Comparison of ENCODE assay signal across 11 cellular contexts in genomic region chr16:16062023-16062932, GRCh38.
A peak's percentile ranks its signal among the peaks of the same experiment; 100 is the strongest.
DNase-seq lines count a peak whose midpoint lies in the region; ATAC-seq and TF ChIP-seq lines count a peak whose summit lies in the region.
"Had no signal": no experiment of that assay in that cellular context is flagged by ENCODE, and none has a peak within 500 bp of the region (broad histone marks: within the 10 kb centered on the region; RNA-seq: fewer than 3 reads in every experiment).

No MANE protein-coding gene starts in this region.

- in situ Hi-C loops in GM13977 (cut with MboI; ENCODE audit: low pct_unique_long_range_greater_than_20kb, low sequenced_read_pairs, unreplicated experiment): no loop called here

- no peak overlapping the region for H3K4me3 Mint-ChIP-seq in T-helper 1 cell treated with Interleukin-12 subunit alpha and Interleukin-12 subunit beta and Interleukin-4 antibody, amounts not matched to agents 30 μg/mL and 1 μg/mL, for 36 hours

- no peak overlapping the region for H3K4me3 ChIP-seq in heart right ventricle

- H3K27ac Mint-ChIP-seq in T-helper 1 cell treated with Interleukin-12 subunit alpha and Interleukin-12 subunit beta and Interleukin-4 antibody, amounts not matched to agents 30 μg/mL and 1 μg/mL, for 36 hours: peak overlapping the region; percentile 78

- peaks cover 42% of the 10 kb centered on the region for H3K36me3 Mint-ChIP-seq in T-helper 1 cell treated with Interleukin-12 subunit alpha and Interleukin-12 subunit beta and Interleukin-4 antibody, amounts not matched to agents 30 μg/mL and 1 μg/mL, for 36 hours (ENCODE audit: low read depth)

- no peaks in the 10 kb centered on the region for H3K27me3 Mint-ChIP-seq in T-helper 1 cell treated with Interleukin-12 subunit alpha and Interleukin-12 subunit beta and Interleukin-4 antibody, amounts not matched to agents 30 μg/mL and 1 μg/mL, for 36 hours (ENCODE audit: low read depth)

- DNase-seq in AG08396 (ENCODE audit: low spot score) (peak; percentile 15), GM13977 (ENCODE audit: low spot score) (no peak), heart right ventricle (no peak), NCI-H2029 treated with DMSO at 0.1 percent for 48 hours (lab: John Stamatoyannopoulos, UW) (no peak)
- DNase-seq: EL, HCEC 1CT, NCI-H187 had no signal

- peaks cover 0 to 70% (median 0%) of the 10 kb centered on the region in 9 donors for H3K36me3 ChIP-seq in heart right ventricle

- peaks cover 34% of the 10 kb centered on the region for H3K4me1 Mint-ChIP-seq in T-helper 1 cell treated with Interleukin-12 subunit alpha and Interleukin-12 subunit beta and Interleukin-4 antibody, amounts not matched to agents 30 μg/mL and 1 μg/mL, for 36 hours (ENCODE audit: low read depth)

- 44 to 69% methylated on average over 16 of the region's 16 CpGs for WGBS in heart right ventricle, 2 donors

- H3K9me3 Mint-ChIP-seq in T-helper 1 cell treated with Interleukin-12 subunit alpha and Interleukin-12 subunit beta and Interleukin-4 antibody, amounts not matched to agents 30 μg/mL and 1 μg/mL, for 36 hours: no peaks in the 10 kb centered on the region

- TF ChIP-seq CTCF in GM13977 (IDR thresholded peaks at IDR 0.05; ENCODE audit: extremely low read depth, insufficient read depth, missing control alignments) (peak; percentile 11), heart right ventricle (IDR thresholded peaks at IDR 0.05) (peak in 1 of 9 donors; percentile 5)

- no peaks in the 10 kb centered on the region for H3K9me3 ChIP-seq in heart right ventricle

- no peaks in the 10 kb centered on the region for H3K27me3 ChIP-seq in heart right ventricle

- peaks cover 0 to 20% (median 6%) of the 10 kb centered on the region in 9 donors for H3K4me1 ChIP-seq in heart right ventricle

- ATAC-seq in heart right ventricle (peak; percentile 16 to 72 (median 54)), HG02981 (IDR thresholded peaks at IDR 0.05; ENCODE audit: unreplicated experiment) (no peak), HG02798 (IDR thresholded peaks at IDR 0.05; ENCODE audit: poor library complexity, unreplicated experiment) (no peak), GM21786 (IDR thresholded peaks at IDR 0.05; ENCODE audit: unreplicated experiment) (no peak)

- intact Hi-C loops in heart right ventricle (cut with DNase I): no loop called here

- peak overlapping the region in 4 of 10 donors; percentile 17 to 67 (median 22) for H3K27ac ChIP-seq in heart right ventricle

Comparison
In these comparisons a context has a peak if more than half of its experiments do, and no peak if none do; other contexts are left out.
1. ATAC-seq: peak in heart right ventricle (8 of 8); none in HG02981 (single experiment), HG02798 (single experiment) and GM21786 (single experiment).